In genomic region chr9:19969721-19970120, GRCh38 we compare ENCODE assay signal across 22 cellular contexts.
DNase-seq lines count a peak whose midpoint lies in the region; ATAC-seq and TF ChIP-seq lines count a peak whose summit lies in the region.
"Had no signal": no experiment of that assay in that cellular context is flagged by ENCODE, and none has a peak within 500 bp of the region (broad histone marks: within the 10 kb centered on the region; RNA-seq: fewer than 3 reads in every experiment).

No MANE protein-coding gene starts in this region.

- H4K20me1 ChIP-seq in GM23248 (ENCODE audit: insufficient read depth): no peaks in the 10 kb centered on the region

- no peaks in the 10 kb centered on the region for H3K9me2 ChIP-seq in GM23248 (ENCODE audit: insufficient read depth)

- H3K36me3 ChIP-seq in GM23248 (ENCODE audit: low read depth): no peaks in the 10 kb centered on the region
- no peaks in the 10 kb centered on the region for H3K36me3 ChIP-seq in RWPE2 (ENCODE audit: low read depth)
- H3K36me3 ChIP-seq in neuronal stem cell (replicated peaks in 1 of 2; ENCODE audit: control insufficient read depth in 2 of 2, insufficient read depth in 2 of 2, low read length in 2 of 2): no peaks in the 10 kb centered on the region
- H3K36me3 ChIP-seq: sigmoid colon had no signal

- DNase-seq in GM23248 (peak; percentile 66), RWPE2 (ENCODE audit: low spot score) (no peak), fibroblast of mammary gland (ENCODE audit: low read depth) (peak; percentile 66), neuronal stem cell (ENCODE audit: low spot score) (no peak), HT-29 (ENCODE audit: low spot score) (no peak)
- DNase-seq: activated CD4-positive, alpha-beta T cell treated with anti-CD3 and anti-CD28 coated beads, Interleukin-2, amount 10 ng/mL, durations not matched to agents 24 days and 14 days; activated CD8-positive, alpha-beta memory T cell treated with anti-CD3 and anti-CD28 coated beads, Interleukin-2, amount 10 ng/mL, durations not matched to agents 7 days and 5 days; aorta; C1 segment of cervical spinal cord; cerebellar nuclear complex; EL; Karpas-422; left ventricle myocardium superior; NCI-H1105 treated with DMSO at 0.1 percent for 48 hours; NCI-H2081; posterior cingulate gyrus; sigmoid colon; T-helper 17 cell had no signal

- peaks cover 11% of the 10 kb centered on the region for H3K4me1 ChIP-seq in GM23248 (ENCODE audit: insufficient read depth)
- H3K4me1 ChIP-seq in RWPE2 (ENCODE audit: insufficient read depth, poor library complexity, severe bottlenecking): peaks cover 5% of the 10 kb centered on the region
- peaks cover 0 to 8% of the 10 kb centered on the region in 2 donors for H3K4me1 ChIP-seq in neuronal stem cell (ENCODE audit: control insufficient read depth in 2 of 2, insufficient read depth in 1 of 2, low read depth in 1 of 2, low read length in 2 of 2)

- no peak overlapping the region for H2AK5ac ChIP-seq in neuronal stem cell (ENCODE audit: low read depth, low read length)

- no peak for TF ChIP-seq CTCF in RWPE2 (IDR thresholded peaks at IDR 0.05; ENCODE audit: poor library complexity, severe bottlenecking)
- TF ChIP-seq CTCF in fibroblast of mammary gland (conservative IDR thresholded peaks at IDR 0.05; ENCODE audit: control insufficient read depth, insufficient read depth, low read depth, low read length): no peak

- no peak overlapping the region for H2AFZ ChIP-seq in GM23248
- no peak overlapping the region for H2AFZ ChIP-seq in neuronal stem cell (ENCODE audit: low read length)

- peak; percentile 90 for ATAC-seq in RWPE2 (ENCODE audit: low read depth)
- ATAC-seq in HG03135 (IDR thresholded peaks at IDR 0.05; ENCODE audit: unreplicated experiment): no peak
- ATAC-seq in GM19324 (IDR thresholded peaks at IDR 0.05; ENCODE audit: low FRiP score, unreplicated experiment): no peak
- ATAC-seq in HG03097 (IDR thresholded peaks at IDR 0.05; ENCODE audit: low FRiP score, unreplicated experiment): no peak
- ATAC-seq: activated CD8-positive, alpha-beta memory T cell treated with anti-CD3 and anti-CD28 coated beads, Interleukin-2, amount 10 ng/mL, durations not matched to agents 7 days and 5 days; left ventricle myocardium superior; Panc1; T-helper 17 cell had no signal

- no peaks in the 10 kb centered on the region; the same call in 1 of the 2 replicates for H3F3A ChIP-seq in GM23248 (ENCODE audit: insufficient read depth)

- no peak overlapping the region for H2BK5ac ChIP-seq in neuronal stem cell (ENCODE audit: low read length)

- H4K91ac ChIP-seq in neuronal stem cell (ENCODE audit: low read depth, low read length, poor library complexity): no peak overlapping the region

- H2BK12ac ChIP-seq in neuronal stem cell (ENCODE audit: low read length): no peak overlapping the region

- no peak overlapping the region for H2BK15ac ChIP-seq in neuronal stem cell (ENCODE audit: low read length)

- no peak overlapping the region for H3K23ac ChIP-seq in neuronal stem cell (ENCODE audit: low read depth, low read length, poor library complexity)

- H3K4me3 ChIP-seq in GM23248 (no peak overlapping the region), RWPE2 (ENCODE audit: severe bottlenecking) (no peak overlapping the region), fibroblast of mammary gland (ENCODE audit: control insufficient read depth, low read depth, low read length) (no peak overlapping the region), neuronal stem cell (ENCODE audit: low read length in 2 of 2) (no peak overlapping the region)
- H3K4me3 ChIP-seq: sigmoid colon had no signal

- H3K27ac ChIP-seq in GM23248 (no peak overlapping the region), RWPE2 (ENCODE audit: poor library complexity, severe bottlenecking) (no peak overlapping the region), neuronal stem cell (replicated peaks; ENCODE audit: low read length) (no peak overlapping the region)
- H3K27ac ChIP-seq: sigmoid colon had no signal

- in situ Hi-C loops in GM23248 (cut with MboI): no loop called here

- H3K79me2 ChIP-seq in GM23248 (ENCODE audit: insufficient read depth): no peaks in the 10 kb centered on the region

- no peak overlapping the region for H4K8ac ChIP-seq in neuronal stem cell (ENCODE audit: low read depth, low read length)

- H3K9ac ChIP-seq in GM23248 (no peak overlapping the region), neuronal stem cell (ENCODE audit: low read depth, low read length, poor library complexity) (no peak overlapping the region)

- H3K4me2 ChIP-seq in GM23248 (ENCODE audit: unreplicated experiment) (no peak overlapping the region), neuronal stem cell (ENCODE audit: insufficient read depth, low read length, poor library complexity, severe bottlenecking) (no peak overlapping the region)

- peak overlapping the region; percentile 69 for H2BK120ac ChIP-seq in neuronal stem cell (ENCODE audit: low read depth, low read length)

- no peak overlapping the region for H3K4ac ChIP-seq in neuronal stem cell (ENCODE audit: low read length)

- no peaks in the 10 kb centered on the region for H3K79me1 ChIP-seq in neuronal stem cell (ENCODE audit: low read depth, low read length)

- H3K9me3 ChIP-seq in GM23248 (ENCODE audit: low read depth) (no peaks in the 10 kb centered on the region), RWPE2 (ENCODE audit: severe bottlenecking) (no peaks in the 10 kb centered on the region), neuronal stem cell (replicated peaks in 1 of 2; ENCODE audit: control insufficient read depth in 2 of 2, insufficient read depth in 1 of 2, low read depth in 1 of 2, low read length in 2 of 2) (no peaks in the 10 kb centered on the region)
- H3K9me3 ChIP-seq: sigmoid colon had no signal

- H3K27me3 ChIP-seq in GM23248 (replicated peaks; ENCODE audit: insufficient read depth) (peaks cover 3% of the 10 kb centered on the region; the same call in 1 of the 2 replicates), RWPE2 (ENCODE audit: insufficient read depth, poor library complexity, severe bottlenecking) (no peaks in the 10 kb centered on the region), neuronal stem cell (ENCODE audit: control insufficient read depth in 3 of 3, insufficient read depth in 3 of 3, low read depth in 1 of 3, low read length in 3 of 3) (no peaks in the 10 kb centered on the region)
- H3K27me3 ChIP-seq: sigmoid colon had no signal

- no peak overlapping the region for H3K14ac ChIP-seq in neuronal stem cell (ENCODE audit: low read length)

- peak overlapping the region; percentile 1 for H3K18ac ChIP-seq in neuronal stem cell (ENCODE audit: low read length)

Comparison
In these comparisons a context has a peak if more than half of its experiments do, and no peak if none do; other contexts are left out.
1. DNase-seq: peak in GM23248 (single experiment) and fibroblast of mammary gland (single experiment); none in RWPE2 (single experiment), neuronal stem cell (single experiment) and HT-29 (single experiment).